In the genomic region with DNA sequence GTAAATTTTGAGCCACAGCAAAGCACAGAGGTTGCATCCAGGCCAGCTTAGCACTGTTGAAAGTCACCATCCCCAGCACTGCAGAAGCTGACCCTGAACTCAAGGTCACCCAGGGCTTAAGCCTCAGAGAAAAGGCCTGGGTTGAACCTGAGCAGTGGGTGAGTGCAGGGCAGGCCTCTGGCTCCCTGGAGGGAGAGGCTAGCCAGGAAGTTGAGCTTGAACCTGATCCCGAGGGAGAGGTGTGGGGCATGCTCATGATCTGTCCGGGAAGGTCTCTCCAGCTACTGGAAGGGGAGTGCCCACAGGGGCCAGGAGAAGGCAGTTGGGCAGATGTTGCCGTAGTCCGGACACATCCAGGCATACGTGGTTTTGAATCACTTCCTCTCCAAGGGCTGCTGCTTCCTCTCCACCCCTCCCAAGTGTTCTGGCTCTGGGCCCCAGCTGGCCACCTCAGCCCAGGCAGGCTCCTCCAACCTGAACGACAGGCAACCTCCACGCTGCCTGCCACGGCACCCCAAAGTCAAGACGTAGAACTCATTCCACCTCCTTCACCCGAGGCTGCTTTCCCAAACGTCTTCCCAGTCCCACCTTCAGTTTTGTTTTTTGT, we compare ENCODE assay signal across 8 cellular contexts. TPM values are rescaled to one million over a fixed set of nuclear protein-coding genes. Genes with fewer than 3 reads are reported as not detected.
DNase-seq lines count a peak whose midpoint lies in the region; ATAC-seq and TF ChIP-seq lines count a peak whose summit lies in the region.
"Had no signal": no experiment of that assay in that cellular context is flagged by ENCODE, and none has a peak within 500 bp of the region (broad histone marks: within the 10 kb centered on the region; RNA-seq: fewer than 3 reads in every experiment).

No MANE protein-coding gene starts in this region.

- DNase-seq in H9 (peak; percentile 30), T-cell (peak in 1 of 34 experiments; percentile 17), fibroblast of pulmonary artery (ENCODE audit: low read depth) (peak; percentile 93), NCI-H1092 treated with DMSO at 0.1 percent for 48 hours (lab: John Stamatoyannopoulos, UW) (no peak)

- ATAC-seq in T-cell (replicated peaks in 1 of 4), result peak in 2 of 4 experiments; percentile 19 to 27
- no peak for ATAC-seq in GM21576 (IDR thresholded peaks at IDR 0.05; ENCODE audit: unreplicated experiment)
- no peak for ATAC-seq in GM21529 (IDR thresholded peaks at IDR 0.05; ENCODE audit: unreplicated experiment)

- TF ChIP-seq CTCF in H9 (conservative IDR thresholded peaks at IDR 0.05), result no peak
- no peak for TF ChIP-seq CTCF in fibroblast of pulmonary artery (IDR thresholded peaks at IDR 0.05; ENCODE audit: low read length, missing control alignments)

- peaks cover 22 to 27% (median 25%) of the 10 kb centered on the region in 3 donors for H3K36me3 ChIP-seq in skeletal muscle tissue (ENCODE audit: control insufficient read depth in 3 of 3, insufficient read depth in 3 of 3, low read length in 3 of 3)

- H4K8ac ChIP-seq in H9 (replicated peaks; ENCODE audit: insufficient read length, low read depth, low read length), result no peak overlapping the region

- H3K79me1 ChIP-seq in H9 (ENCODE audit: insufficient read depth, low read depth, low read length, poor library complexity, severe bottlenecking), result no peaks in the 10 kb centered on the region

- H2BK20ac ChIP-seq in H9 (ENCODE audit: low read depth, low read length, poor library complexity, severe bottlenecking), result no peak overlapping the region

- no peaks in the 10 kb centered on the region for H3K79me2 ChIP-seq in H9 (ENCODE audit: insufficient read depth, low read length)

- H2BK120ac ChIP-seq in H9 (ENCODE audit: low read depth, low read length, poor library complexity, severe bottlenecking), result no peak overlapping the region

- H3K4me3 ChIP-seq in fibroblast of pulmonary artery (replicated peaks; ENCODE audit: low read depth, low read length) (no peak overlapping the region), skeletal muscle tissue (ENCODE audit: low read length in 3 of 3) (no peak overlapping the region)
- H3K4me3 ChIP-seq: SJCRH30 had no signal

- no peak overlapping the region for H3K18ac ChIP-seq in H9 (ENCODE audit: insufficient read length, low read depth, low read length)

- H3K56ac ChIP-seq in H9 (ENCODE audit: insufficient read length, low read depth, low read length), result no peak overlapping the region

- H3K36me3 Mint-ChIP-seq in H9 (ENCODE audit: insufficient read depth in 1 of 3, low read depth in 3 of 3), result peaks cover 28 to 92% (median 60%) of the 10 kb centered on the region in 3 experiments
- H3K36me3 Mint-ChIP-seq in T-cell, result peaks cover 14% of the 10 kb centered on the region

- no CpG with 5 or more reads among the region's 11 CpGs for WGBS in H9 (ENCODE audit: extremely low coverage, insufficient read length, low lambda C conversion rate)

- no peaks in the 10 kb centered on the region; a peak in 1 of 5 replicates for H3K9me3 Mint-ChIP-seq in H9
- H3K9me3 Mint-ChIP-seq in T-cell, result no peaks in the 10 kb centered on the region

- no peaks in the 10 kb centered on the region for H3K23me2 ChIP-seq in H9 (ENCODE audit: insufficient read length, low read depth, low read length, poor library complexity, severe bottlenecking)

- H3K27me3 ChIP-seq in H9 (ENCODE audit: insufficient read depth, low read length) (no peaks in the 10 kb centered on the region), skeletal muscle tissue (ENCODE audit: control insufficient read depth in 3 of 3, insufficient read depth in 3 of 3, low read length in 3 of 3) (no peaks in the 10 kb centered on the region)
- H3K27me3 ChIP-seq: SJCRH30 had no signal

- H4K20me1 ChIP-seq in H9 (ENCODE audit: control insufficient read depth, insufficient read depth, insufficient read length), result peaks cover 6% of the 10 kb centered on the region

- peaks cover 27 to 33% of the 10 kb centered on the region in 2 experiments for H3K4me1 Mint-ChIP-seq in H9
- H3K4me1 Mint-ChIP-seq in T-cell, result peaks cover 15 to 34% (median 27%) of the 10 kb centered on the region in 3 donors

- no peak overlapping the region for H3K9ac ChIP-seq in H9 (ENCODE audit: extremely low read depth, insufficient read length, low read length)
- no peak overlapping the region for H3K9ac ChIP-seq in skeletal muscle tissue (ENCODE audit: low read depth in 1 of 3, low read length in 3 of 3)

- no peak overlapping the region for H3K4ac ChIP-seq in H9 (ENCODE audit: low read depth, low read length)

- H3K9me3 ChIP-seq in H9 (ENCODE audit: control insufficient read depth, low read depth, low read length) (no peaks in the 10 kb centered on the region), skeletal muscle tissue (ENCODE audit: control insufficient read depth in 3 of 3, low read length in 3 of 3) (no peaks in the 10 kb centered on the region)
- H3K9me3 ChIP-seq: SJCRH30 had no signal

- H3K4me3 Mint-ChIP-seq in H9, result no peak overlapping the region
- H3K4me3 Mint-ChIP-seq in T-cell, result no peak overlapping the region

- H2AFZ ChIP-seq in H9 (ENCODE audit: low read length), result no peak overlapping the region

- no peak overlapping the region for H3T11ph ChIP-seq in H9 (ENCODE audit: low read length)

- H2AK5ac ChIP-seq in H9 (ENCODE audit: insufficient read length, low read length), result no peak overlapping the region

- H3K14ac ChIP-seq in H9 (ENCODE audit: insufficient read depth, low read length), result no peak overlapping the region

- H2BK12ac ChIP-seq in H9 (ENCODE audit: insufficient read length, low read depth, low read length), result no peak overlapping the region

- H3K27ac Mint-ChIP-seq in H9, result peak overlapping the region; percentile 19 to 92 (median 68); a peak in 4 of 7 replicates
- peak overlapping the region; percentile 83 to 84 for H3K27ac Mint-ChIP-seq in T-cell

- H3K4me1 ChIP-seq in H9 (ENCODE audit: insufficient read depth, low read length), result no peaks in the 10 kb centered on the region
- peaks cover 9 to 24% (median 16%) of the 10 kb centered on the region in 3 donors for H3K4me1 ChIP-seq in skeletal muscle tissue (ENCODE audit: control insufficient read depth in 3 of 3, insufficient read depth in 3 of 3, low read length in 3 of 3)

- POLR2A ChIA-PET in T-cell (lab: Charles Lee), result no interaction called here

- no peak overlapping the region for H4K91ac ChIP-seq in H9 (ENCODE audit: insufficient read length, low read depth, low read length)

- H2BK5ac ChIP-seq in H9 (ENCODE audit: insufficient read length, low read length), result no peak overlapping the region

- H3K23ac ChIP-seq in H9 (ENCODE audit: insufficient read length, low read depth, low read length), result no peak overlapping the region

- no peak overlapping the region for H3K4me2 ChIP-seq in H9 (ENCODE audit: insufficient read depth, insufficient read length, low read length)

- CTCF ChIA-PET in T-cell (lab: Charles Lee), result no interaction called here

- H3K27ac ChIP-seq in H9 (ENCODE audit: insufficient read length, low read depth, low read length), result no peak overlapping the region
- peak overlapping the region; percentile 73 for H3K27ac ChIP-seq in skeletal muscle tissue (ENCODE audit: low read depth, low read length)
- H3K27ac ChIP-seq: SJCRH30 had no signal

- H2BK15ac ChIP-seq in H9 (ENCODE audit: low read depth, low read length), result no peak overlapping the region

- H3K27me3 Mint-ChIP-seq in H9 (ENCODE audit: low read depth) (no peaks in the 10 kb centered on the region; the same call in 1 of the 2 replicates), T-cell (no peaks in the 10 kb centered on the region)

- H4K5ac ChIP-seq in H9 (ENCODE audit: insufficient read length, low read depth, low read length), result no peak overlapping the region

RNA-seq across cellular contexts. Expression of a gene that starts 18.4 kb away (rescaled TPM):
- total RNA-seq in H9 (2021) (194 and 195 TPM in 2 replicates), T-cell (10 to 100 TPM; 32.9 to 44.3 (median 41.8) TPM), skeletal muscle tissue (118 TPM)

RNA-seq across cellular contexts. Expression of a gene that starts 31.8 kb away (rescaled TPM):
- total RNA-seq in H9 (2021) (not detected in 2 replicates), T-cell (not detected), skeletal muscle tissue (not detected)
- total RNA-seq: SJCRH30 had no signal

RNA-seq across cellular contexts. Expression of a gene that starts 52.7 kb away (rescaled TPM):
- 79.3 and 82.7 TPM in 2 replicates for total RNA-seq in H9 (2021)
- 10 to 100 TPM; 33.8 to 46.6 (median 43.7) TPM for total RNA-seq in T-cell
- total RNA-seq in skeletal muscle tissue, result 11.5 TPM

RNA-seq across cellular contexts. Expression of a gene that starts 52.9 kb away (rescaled TPM):
- total RNA-seq in H9 (2021) (8.6 and 9.6 TPM in 2 replicates), T-cell (10 to 100 TPM in 3 of 5 donors, 1 to 10 TPM in 2; 4.1 to 14.5 (median 12.7) TPM), skeletal muscle tissue (6.8 TPM)
